ENCODE assay signal across 8 cellular contexts in the genomic region with DNA sequence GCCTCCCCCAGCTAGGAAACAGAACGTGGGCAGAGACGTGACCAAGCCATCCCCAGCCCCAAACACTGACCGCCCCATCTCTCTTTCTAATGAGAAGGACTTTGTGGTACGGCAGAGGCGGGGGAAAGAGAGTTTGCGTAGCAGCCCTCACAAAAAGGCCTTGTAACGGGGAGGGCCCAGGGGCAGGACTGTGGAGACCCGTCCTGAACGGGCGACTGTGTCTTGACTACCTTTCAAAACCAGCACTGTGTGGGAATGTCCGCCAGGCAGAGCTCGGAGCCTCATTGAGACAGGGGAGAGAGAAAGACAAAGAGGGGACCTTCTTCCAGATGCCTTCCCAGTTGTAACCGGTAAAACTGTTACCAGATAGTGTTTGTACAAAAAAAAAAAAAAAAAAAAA. TPM values are rescaled to one million over a fixed set of nuclear protein-coding genes. Genes with fewer than 3 reads are reported as not detected.
DNase-seq lines count a peak whose midpoint lies in the region; ATAC-seq, FAIRE-seq and TF ChIP-seq lines count a peak whose summit lies in the region.

No MANE protein-coding gene starts in this region.

- no peaks in the 10 kb centered on the region for H4K20me1 ChIP-seq in OCI-LY3 (ENCODE audit: insufficient read depth, low read length)

- peak overlapping the region; percentile 81 to 90 for H3K4me3 Mint-ChIP-seq in effector memory CD8-positive, alpha-beta T cell

- H3K9ac ChIP-seq in ES-I3 (ENCODE audit: low read depth, low read length) (peak overlapping the region; percentile 79), OCI-LY3 (ENCODE audit: low read length) (peak overlapping the region; percentile 98), rectal smooth muscle tissue (ENCODE audit: low read length) (no peak overlapping the region)

- no peaks in the 10 kb centered on the region for H3K9me3 ChIP-seq in ES-I3 (ENCODE audit: control insufficient read depth, insufficient read depth, low read length)
- H3K9me3 ChIP-seq in OCI-LY3 (ENCODE audit: insufficient read depth, low read length): no peaks in the 10 kb centered on the region

- no peaks in the 10 kb centered on the region for H3K9me3 Mint-ChIP-seq in effector memory CD8-positive, alpha-beta T cell

- peak overlapping the region; percentile 88 for H3K27ac ChIP-seq in OCI-LY3 (ENCODE audit: low read length)
- H3K27ac ChIP-seq in rectal smooth muscle tissue (ENCODE audit: low read depth, low read length): peak overlapping the region; percentile 51

- peaks cover 32 to 45% of the 10 kb centered on the region in 2 donors for H3K4me1 Mint-ChIP-seq in effector memory CD8-positive, alpha-beta T cell (ENCODE audit: low read depth in 2 of 2)

- no peaks in the 10 kb centered on the region for H3K79me2 ChIP-seq in OCI-LY3 (ENCODE audit: low read length)

- TF ChIP-seq CTCF in OCI-LY3 (IDR thresholded peaks at IDR 0.05; ENCODE audit: low read depth, low read length): no peak

- peak overlapping the region; percentile 93 to 96 for H3K27ac Mint-ChIP-seq in effector memory CD8-positive, alpha-beta T cell

- no peaks in the 10 kb centered on the region for H3K27me3 Mint-ChIP-seq in effector memory CD8-positive, alpha-beta T cell

- H3K4me3 ChIP-seq in OCI-LY3 (ENCODE audit: low read length) (peak overlapping the region; percentile 80), rectal smooth muscle tissue (ENCODE audit: low read length) (peak overlapping the region; percentile 56)

- H3K27me3 ChIP-seq in OCI-LY3 (ENCODE audit: low read depth, low read length): no peaks in the 10 kb centered on the region
- no peaks in the 10 kb centered on the region for H3K27me3 ChIP-seq in rectal smooth muscle tissue (ENCODE audit: control insufficient read depth, insufficient read depth, low read length)

- no peaks in the 10 kb centered on the region for H3K36me3 ChIP-seq in ES-I3 (ENCODE audit: insufficient read depth, low read length)
- no peaks in the 10 kb centered on the region for H3K36me3 ChIP-seq in OCI-LY3 (replicated peaks; ENCODE audit: low read depth, low read length)
- peaks cover 11% of the 10 kb centered on the region for H3K36me3 ChIP-seq in rectal smooth muscle tissue (ENCODE audit: control insufficient read depth, insufficient read depth, low read length)

- 0 out of 2 replicates have a peak overlapping the region, but pooled peaks have one; percentile 69 for H2AFZ ChIP-seq in OCI-LY3 (ENCODE audit: low read depth, low read length)

- no peak for ATAC-seq in effector memory CD8-positive, alpha-beta T cell (replicated peaks)
- ATAC-seq in HG02759 (IDR thresholded peaks at IDR 0.05; ENCODE audit: unreplicated experiment) (no peak), GM21576 (IDR thresholded peaks at IDR 0.05; ENCODE audit: unreplicated experiment) (no peak)

- peaks cover 37% of the 10 kb centered on the region for H3K36me3 Mint-ChIP-seq in effector memory CD8-positive, alpha-beta T cell (ENCODE audit: insufficient read depth)

- FAIRE-seq in HTR-8/SVneo (lab: Jason Lieb, UNC): no peak

- peak overlapping the region; percentile 89 for H3K4me2 ChIP-seq in OCI-LY3 (ENCODE audit: low read length)

- H3K4me1 ChIP-seq in ES-I3 (ENCODE audit: insufficient read depth, low read length) (no peaks in the 10 kb centered on the region; the same call in 1 of the 2 replicates), OCI-LY3 (ENCODE audit: low read length) (peaks cover 26% of the 10 kb centered on the region), rectal smooth muscle tissue (ENCODE audit: control insufficient read depth, insufficient read depth, low read length) (no peaks in the 10 kb centered on the region)

- peak in 1 of 3 experiments; percentile 15 for DNase-seq in effector memory CD8-positive, alpha-beta T cell
- DNase-seq in occipital lobe (lab: John Stamatoyannopoulos, UW): no peak
- DNase-seq in HTR-8/SVneo (ENCODE audit: insufficient read length, low spot score): no peak

RNA-seq across cellular contexts. Expression of gene CD180, which starts 29.7 kb away (rescaled TPM):
- 0.47 TPM for total RNA-seq in occipital lobe
